Comparison of ENCODE assay signal across 27 cellular contexts in genomic region chr2:26351375-26352090, GRCh38. TPM values are rescaled to one million over a fixed set of nuclear protein-coding genes. Genes with fewer than 3 reads are reported as not detected.
"Had no signal": no experiment of that assay in that cellular context is flagged by ENCODE, and none has a peak within 500 bp of the region (broad histone marks: within the 10 kb centered on the region; RNA-seq: fewer than 3 reads in every experiment).

No MANE protein-coding gene starts in this region.

- H3K4me3 Mint-ChIP-seq: activated B cell treated with CpG ODN at 0.5 μM for 24 hours; activated CD4-positive, alpha-beta memory T cell treated with anti-CD3 and anti-CD28 coated beads, Interleukin-2, amount 10 ng/mL, durations not matched to agents 7 days and 5 days; immature natural killer cell; neural progenitor cell had no signal

- H3K27ac Mint-ChIP-seq: activated B cell treated with CpG ODN at 0.5 μM for 24 hours; activated CD4-positive, alpha-beta memory T cell treated with anti-CD3 and anti-CD28 coated beads, Interleukin-2, amount 10 ng/mL, durations not matched to agents 7 days and 5 days; activated T-helper 2 cell treated with anti-CD3 and anti-CD28 coated beads, Interferon-gamma antibody, Interleukin-2, Interleukin-4, amounts not matched to agents 10 μg/mL and 5 μg/mL and 100 μg/mL, durations not matched to agents 14 hours and 24 hours and 36 hours; neural progenitor cell had no signal

- H3K27ac ChIP-seq: body of pancreas, foreskin keratinocyte, neural progenitor cell, sigmoid colon, thyroid gland had no signal

- DNase-seq: activated B cell treated with CpG ODN at 0.5 μM for 24 hours; activated CD4-positive, alpha-beta memory T cell treated with anti-CD3 and anti-CD28 coated beads, Interleukin-2, amount 10 ng/mL, durations not matched to agents 7 days and 5 days; activated CD4-positive, alpha-beta T cell treated with anti-CD3 and anti-CD28 coated beads for 48 hours; activated naive CD4-positive, alpha-beta T cell; anterior cingulate cortex; body of pancreas; dermis blood vessel endothelial cell; effector CD8-positive, alpha-beta T cell; foreskin keratinocyte; immature natural killer cell; naive thymus-derived CD4-positive, alpha-beta T cell; posterior cingulate gyrus; sigmoid colon; stimulated activated CD4-positive, alpha-beta T cell treated with anti-CD3 and anti-CD28 coated beads, Interleukin-2, amount 100 ng/mL, for 48 hours; stimulated activated CD8-positive, alpha-beta memory T cell treated with anti-CD3 and anti-CD28 coated beads, Interleukin-4, amount 100 ng/mL, for 48 hours; stimulated activated naive CD4-positive, alpha-beta T cell treated with Interleukin-2 at 50 U/mL for 16 hours; substantia nigra; T-helper 9 cell; thyroid gland had no signal

- H3K27me3 ChIP-seq: body of pancreas, foreskin keratinocyte, neural progenitor cell, sigmoid colon, thyroid gland had no signal

- H3K36me3 ChIP-seq: neural progenitor cell, sigmoid colon, thyroid gland had no signal

- H3K27me3 Mint-ChIP-seq: activated B cell treated with CpG ODN at 0.5 μM for 24 hours; activated CD4-positive, alpha-beta memory T cell treated with anti-CD3 and anti-CD28 coated beads, Interleukin-2, amount 10 ng/mL, durations not matched to agents 7 days and 5 days; naive thymus-derived CD4-positive, alpha-beta T cell had no signal

- H2AFZ ChIP-seq: neural progenitor cell had no signal

- H3K4me3 ChIP-seq: body of pancreas, lung, neural progenitor cell, sigmoid colon, thyroid gland had no signal

- H3K9ac ChIP-seq: neural progenitor cell had no signal

- H3K4me2 ChIP-seq: neural progenitor cell had no signal

- ATAC-seq: body of pancreas; foreskin keratinocyte; left lobe of liver; naive thymus-derived CD4-positive, alpha-beta T cell had no signal

- H3K9me3 ChIP-seq: body of pancreas, sigmoid colon, thyroid gland had no signal

- H3K36me3 Mint-ChIP-seq: immature natural killer cell had no signal

- H3K9me3 Mint-ChIP-seq: activated B cell treated with CpG ODN at 0.5 μM for 24 hours; activated CD4-positive, alpha-beta memory T cell treated with anti-CD3 and anti-CD28 coated beads, Interleukin-2, amount 10 ng/mL, durations not matched to agents 7 days and 5 days; activated T-helper 2 cell treated with anti-CD3 and anti-CD28 coated beads, Interferon-gamma antibody, Interleukin-2, Interleukin-4, amounts not matched to agents 10 μg/mL and 5 μg/mL and 100 μg/mL, durations not matched to agents 14 hours and 24 hours and 36 hours; neural progenitor cell had no signal

RNA-seq across cellular contexts. Expression of gene ADGRF3, which starts 4.9 kb away (rescaled TPM):
- total RNA-seq: body of pancreas, dermis blood vessel endothelial cell had no signal
- polyA plus RNA-seq: foreskin keratinocyte had no signal

RNA-seq across cellular contexts. Expression of gene DRC1, which starts 50.2 kb away (rescaled TPM):
- total RNA-seq: activated B cell treated with CpG ODN at 0.5 μM for 24 hours; activated CD4-positive, alpha-beta memory T cell treated with anti-CD3 and anti-CD28 coated beads, Interleukin-2, amount 10 ng/mL, durations not matched to agents 7 days and 5 days; activated T-helper 2 cell treated with anti-CD3 and anti-CD28 coated beads, Interferon-gamma antibody, Interleukin-2, Interleukin-4, amounts not matched to agents 10 μg/mL and 5 μg/mL and 100 μg/mL, durations not matched to agents 14 hours and 24 hours and 36 hours; body of pancreas; foreskin keratinocyte; glomerular endothelial cell; left lobe of liver; omental fat pad; T-helper 1 cell treated with Interleukin-12 subunit alpha and Interleukin-12 subunit beta and Interleukin-4 antibody, amounts not matched to agents 30 ng/mL and 1 ng/mL, for 36 hours; thyroid gland; ureter had no signal
- polyA plus RNA-seq: foreskin keratinocyte; immature natural killer cell; naive thymus-derived CD4-positive, alpha-beta T cell had no signal
